ENCODE assay signal across 19 cellular contexts in genomic region chr2:127320586-127321275, GRCh38.
"Had no signal": no experiment of that assay in that cellular context is flagged by ENCODE, and none has a peak within 500 bp of the region (broad histone marks: within the 10 kb centered on the region; RNA-seq: fewer than 3 reads in every experiment).

No MANE protein-coding gene starts in this region.

- H3K4me3 ChIP-seq: gastroesophageal sphincter, psoas muscle, thyroid gland had no signal

- H3K4me1 ChIP-seq: psoas muscle, thyroid gland had no signal

- H3K27me3 ChIP-seq: gastroesophageal sphincter, thyroid gland had no signal

- H3K9me3 ChIP-seq: thyroid gland had no signal

- ATAC-seq: activated CD8-positive, alpha-beta T cell treated with anti-CD3 and anti-CD28 coated beads for 36 hours; gastroesophageal sphincter; left ventricle myocardium superior; psoas muscle; right cardiac atrium had no signal

- DNase-seq: activated CD4-positive, alpha-beta T cell treated with anti-CD3 and anti-CD28 coated beads for 48 hours; activated CD4-positive, CD25-positive, alpha-beta regulatory T cell; activated CD8-positive, alpha-beta T cell treated with anti-CD3 and anti-CD28 coated beads for 36 hours; activated effector memory CD4-positive, alpha-beta T cell treated with anti-CD3 and anti-CD28 coated beads, Interleukin-2, amount 50 U/mL, for 16 hours; activated naive CD4-positive, alpha-beta T cell treated with anti-CD3 and anti-CD28 coated beads, Interleukin-2, amount 50 U/mL, for 16 hours; activated T-cell treated with anti-CD3 and anti-CD28 coated beads, Interleukin-2, amount 50 U/mL, for 4 hours; amniotic stem cell; endodermal cell; immature natural killer cell; left ventricle myocardium superior; psoas muscle; right cardiac atrium; small intestine; stimulated activated CD4-positive, alpha-beta T cell treated with anti-CD3 and anti-CD28 coated beads, Interleukin-15, amount 100 ng/mL, for 24 hours; stimulated activated CD4-positive, alpha-beta T cell treated with anti-CD3 and anti-CD28 coated beads, Interleukin-2, amount 100 ng/mL, for 48 hours; SW 1271; thyroid gland had no signal

- H3K27ac ChIP-seq: epithelial cell of prostate, gastroesophageal sphincter, psoas muscle, thyroid gland had no signal
